2 cellular contexts compared by ENCODE assay signal in genomic region chr2:27506587-27506986, GRCh38.
TF ChIP-seq lines count a peak whose summit lies in the region.

No MANE protein-coding gene starts in this region.

TF ChIP-seq in liver, 16 proteins besides CTCF, POLR2A, EP300 and RAD21:
- peak in 1 of 2 donors; percentile 24 for TF ChIP-seq HNF4A (conservative IDR thresholded peaks at IDR 0.05)
- no peak for TF ChIP-seq RXRA (IDR thresholded peaks at IDR 0.05)
- TF ChIP-seq SP1 (IDR thresholded peaks at IDR 0.05) = no peak
- no peak for TF ChIP-seq GABPA (IDR thresholded peaks at IDR 0.05 in 1 of 2, conservative IDR thresholded peaks at IDR 0.05 in 1 of 2)
- TF ChIP-seq HNF4G (IDR thresholded peaks at IDR 0.05) = no peak

TF ChIP-seq in HepG2, 621 proteins besides CTCF, POLR2A, EP300 and RAD21:
- TF ChIP-seq IRF9 (CRISPR knock-in tag; IDR thresholded peaks at IDR 0.05; ENCODE audit: borderline replicate concordance) (no peak), NR2C2 (CRISPR knock-in tag; IDR thresholded peaks at IDR 0.05; ENCODE audit: borderline replicate concordance) (no peak), SP5 (CRISPR knock-in tag; IDR thresholded peaks at IDR 0.05; ENCODE audit: borderline replicate concordance, low read depth) (no peak), POLR2AphosphoS5 (IDR thresholded peaks at IDR 0.05; ENCODE audit: low read depth, low read length) (no peak), TMF1 (CRISPR knock-in tag; IDR thresholded peaks at IDR 0.05; ENCODE audit: low read depth) (no peak), SKI (IDR thresholded peaks at IDR 0.05; ENCODE audit: partially characterized antibody) (no peak)
